In the genomic region with DNA sequence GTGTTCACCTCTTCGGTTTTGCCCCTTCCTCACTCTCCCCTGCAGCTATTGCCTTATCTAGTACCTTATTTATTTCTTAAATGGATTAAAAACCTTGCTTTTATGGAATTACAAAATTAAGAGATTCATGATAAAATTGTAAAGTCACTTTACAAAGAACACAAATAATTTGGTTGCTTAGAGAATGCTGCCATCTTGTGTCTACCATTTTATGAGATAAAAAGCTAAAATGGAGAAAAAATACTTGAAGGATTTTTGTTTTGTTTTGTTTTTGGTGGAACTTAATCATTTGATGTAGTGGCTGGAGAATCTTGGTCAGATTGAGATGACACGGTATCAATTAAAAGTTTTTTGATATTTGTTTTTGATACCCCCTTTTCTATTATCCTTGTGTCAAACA, we compare ENCODE assay signal across 1 cellular context.
TF ChIP-seq lines count a peak whose summit lies in the region.

No MANE protein-coding gene starts in this region.

TF ChIP-seq in SK-N-SH treated with all-trans-retinoic acid at 6 μM for 48 hours, 23 proteins besides CTCF, POLR2A, EP300 and RAD21 (continued from another document):
- TF ChIP-seq, protein P1, sequence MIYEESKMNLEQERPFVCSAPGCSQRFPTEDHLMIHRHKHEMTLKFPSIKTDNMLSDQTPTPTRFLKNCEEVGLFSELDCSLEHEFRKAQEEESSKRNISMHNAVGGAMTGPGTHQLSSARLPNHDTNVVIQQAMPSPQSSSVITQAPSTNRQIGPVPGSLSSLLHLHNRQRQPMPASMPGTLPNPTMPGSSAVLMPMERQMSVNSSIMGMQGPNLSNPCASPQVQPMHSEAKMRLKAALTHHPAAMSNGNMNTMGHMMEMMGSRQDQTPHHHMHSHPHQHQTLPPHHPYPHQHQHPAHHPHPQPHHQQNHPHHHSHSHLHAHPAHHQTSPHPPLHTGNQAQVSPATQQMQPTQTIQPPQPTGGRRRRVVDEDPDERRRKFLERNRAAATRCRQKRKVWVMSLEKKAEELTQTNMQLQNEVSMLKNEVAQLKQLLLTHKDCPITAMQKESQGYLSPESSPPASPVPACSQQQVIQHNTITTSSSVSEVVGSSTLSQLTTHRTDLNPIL (CRISPR knock-in tag; IDR thresholded peaks at IDR 0.05; ENCODE audit: low read depth) = no peak
- no peak for TF ChIP-seq ISL1 (CRISPR knock-in tag; IDR thresholded peaks at IDR 0.05)
- no peak for TF ChIP-seq ZNF565 (CRISPR knock-in tag; conservative IDR thresholded peaks at IDR 0.05; ENCODE audit: low read depth)
- TF ChIP-seq ZNF8 (CRISPR knock-in tag; IDR thresholded peaks at IDR 0.05) = no peak
- no peak for TF ChIP-seq ZFP3 (CRISPR knock-in tag; IDR thresholded peaks at IDR 0.05)
- TF ChIP-seq, protein P2, sequence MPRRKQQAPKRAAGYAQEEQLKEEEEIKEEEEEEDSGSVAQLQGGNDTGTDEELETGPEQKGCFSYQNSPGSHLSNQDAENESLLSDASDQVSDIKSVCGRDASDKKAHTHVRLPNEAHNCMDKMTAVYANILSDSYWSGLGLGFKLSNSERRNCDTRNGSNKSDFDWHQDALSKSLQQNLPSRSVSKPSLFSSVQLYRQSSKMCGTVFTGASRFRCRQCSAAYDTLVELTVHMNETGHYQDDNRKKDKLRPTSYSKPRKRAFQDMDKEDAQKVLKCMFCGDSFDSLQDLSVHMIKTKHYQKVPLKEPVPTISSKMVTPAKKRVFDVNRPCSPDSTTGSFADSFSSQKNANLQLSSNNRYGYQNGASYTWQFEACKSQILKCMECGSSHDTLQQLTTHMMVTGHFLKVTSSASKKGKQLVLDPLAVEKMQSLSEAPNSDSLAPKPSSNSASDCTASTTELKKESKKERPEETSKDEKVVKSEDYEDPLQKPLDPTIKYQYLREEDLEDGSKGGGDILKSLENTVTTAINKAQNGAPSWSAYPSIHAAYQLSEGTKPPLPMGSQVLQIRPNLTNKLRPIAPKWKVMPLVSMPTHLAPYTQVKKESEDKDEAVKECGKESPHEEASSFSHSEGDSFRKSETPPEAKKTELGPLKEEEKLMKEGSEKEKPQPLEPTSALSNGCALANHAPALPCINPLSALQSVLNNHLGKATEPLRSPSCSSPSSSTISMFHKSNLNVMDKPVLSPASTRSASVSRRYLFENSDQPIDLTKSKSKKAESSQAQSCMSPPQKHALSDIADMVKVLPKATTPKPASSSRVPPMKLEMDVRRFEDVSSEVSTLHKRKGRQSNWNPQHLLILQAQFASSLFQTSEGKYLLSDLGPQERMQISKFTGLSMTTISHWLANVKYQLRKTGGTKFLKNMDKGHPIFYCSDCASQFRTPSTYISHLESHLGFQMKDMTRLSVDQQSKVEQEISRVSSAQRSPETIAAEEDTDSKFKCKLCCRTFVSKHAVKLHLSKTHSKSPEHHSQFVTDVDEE (CRISPR knock-in tag; IDR thresholded peaks at IDR 0.05) = no peak
